8 cellular contexts compared by ENCODE assay signal in genomic region chr7:54995631-54996340, GRCh38. TPM values are rescaled to one million over a fixed set of nuclear protein-coding genes. Genes with fewer than 3 reads are reported as not detected.
A peak's percentile ranks its signal among the peaks of the same experiment; 100 is the strongest.
DNase-seq lines count a peak whose midpoint lies in the region; FAIRE-seq and TF ChIP-seq lines count a peak whose summit lies in the region.

No MANE protein-coding gene starts in this region.

- TF ChIP-seq CTCF in HFF-Myc (IDR thresholded peaks at IDR 0.05; ENCODE audit: low read depth, low read length, missing control alignments) (no peak), hepatocyte (IDR thresholded peaks at IDR 0.05; ENCODE audit: poor library complexity) (no peak)

- WGBS in hepatocyte (ENCODE audit: low lambda C conversion rate, missing lambda C conversion rate): 45% methylated on average over 5 of the region's 5 CpGs

- H3K79me2 ChIP-seq in hepatocyte: no peaks in the 10 kb centered on the region

- no peaks in the 10 kb centered on the region for H3K36me3 ChIP-seq in hepatocyte (replicated peaks; ENCODE audit: insufficient read depth, low read depth)

- H3K9me3 ChIP-seq in hepatocyte (ENCODE audit: low read depth): no peaks in the 10 kb centered on the region

- peak overlapping the region; percentile 71 for H3K27ac ChIP-seq in hepatocyte

- DNase-seq in GM18507 (ENCODE audit: extremely low spot score, insufficient read length, low read depth) (no peak), HFF-Myc (ENCODE audit: extremely low read depth, low read depth) (peak; percentile 32), RCC 7860 (ENCODE audit: low spot score) (peak; percentile 96), hepatocyte (ENCODE audit: low spot score) (peak; percentile 39), NCI-H510A (lab: John Stamatoyannopoulos, UW) (no peak), NCI-H524 (lab: John Stamatoyannopoulos, UW) (no peak), GOT3 (lab: John Stamatoyannopoulos, UW) (no peak), frontal cortex (ENCODE audit: low spot score in 2 of 2) (no peak)

- H3K4me1 ChIP-seq in hepatocyte (ENCODE audit: insufficient read depth): no peaks in the 10 kb centered on the region

- no peak overlapping the region for H3K4me3 ChIP-seq in HFF-Myc (replicated peaks; ENCODE audit: low read depth, low read length)
- H3K4me3 ChIP-seq in hepatocyte: no peak overlapping the region

- FAIRE-seq in GM18507 (lab: Jason Lieb, UNC) (peak; percentile 76), RCC 7860 (lab: Jason Lieb, UNC) (peak; percentile 96), frontal cortex (lab: Jason Lieb, UNC) (no peak)

- H4K20me1 ChIP-seq in hepatocyte (ENCODE audit: insufficient read depth, poor library complexity, severe bottlenecking): no peaks in the 10 kb centered on the region

- no peaks in the 10 kb centered on the region for H3K9me2 ChIP-seq in hepatocyte (replicated peaks; ENCODE audit: insufficient read depth)

- no peaks in the 10 kb centered on the region for H3K27me3 ChIP-seq in hepatocyte

- H3K4me2 ChIP-seq in hepatocyte: peak overlapping the region; percentile 42

- no peak overlapping the region for H2AFZ ChIP-seq in hepatocyte

RNA-seq across cellular contexts. Expression of gene EGFR, which starts 23.0 kb away (rescaled TPM):
- 40.6 and 51.0 TPM in 2 replicates for total RNA-seq in hepatocyte
- polyA plus RNA-seq in hepatocyte: 21.6 and 28.3 TPM in 2 replicates
- total RNA-seq in frontal cortex: 5.3 TPM

Comparison
In these comparisons a context has a peak if more than half of its experiments do, and no peak if none do; other contexts are left out.
1. DNase-seq: peak in HFF-Myc (single experiment), RCC 7860 (single experiment) and hepatocyte (single experiment); none in GM18507 (single experiment), NCI-H510A (single experiment), NCI-H524 (0 of 2), GOT3 (single experiment) and frontal cortex (0 of 2).